In genomic region chr9:107281164-107281563, GRCh38 we compare ENCODE assay signal across 14 cellular contexts. TPM values are rescaled to one million over a fixed set of nuclear protein-coding genes. Genes with fewer than 3 reads are reported as not detected.
DNase-seq lines count a peak whose midpoint lies in the region; ATAC-seq and TF ChIP-seq lines count a peak whose summit lies in the region.
"Had no signal": no experiment of that assay in that cellular context is flagged by ENCODE, and none has a peak within 500 bp of the region (broad histone marks: within the 10 kb centered on the region; RNA-seq: fewer than 3 reads in every experiment).

No MANE protein-coding gene starts in this region.

- H3K27ac Mint-ChIP-seq in activated T-cell treated with anti-CD3 and anti-CD28 coated beads, Interleukin-2, amount 50 U/mL, for 72 hours = peak overlapping the region; percentile 44
- no peak overlapping the region for H3K27ac Mint-ChIP-seq in activated T-helper 1 cell treated with anti-CD3 and anti-CD28 coated beads, Interleukin-12 subunit alpha, Interleukin-12 subunit beta, Interleukin-2, Interleukin-4 antibody, amounts not matched to agents 30 ng/mL and 10 ng/mL and 1 ng/mL, durations not matched to agents 14 hours and 24 hours and 36 hours
- peak overlapping the region; percentile 97 for H3K27ac Mint-ChIP-seq in type B pancreatic cell

- 7% methylated on average over 1 of the region's 1 CpG for WGBS in right lobe of liver (ENCODE audit: insufficient coverage, low coverage, low lambda C conversion rate, missing lambda C conversion rate)
- WGBS in right cardiac atrium = 67% methylated on average over 1 of the region's 1 CpG

- H3K9me3 ChIP-seq in right lobe of liver (no peaks in the 10 kb centered on the region), right cardiac atrium (ENCODE audit: control insufficient read depth, low read length) (no peaks in the 10 kb centered on the region)
- H3K9me3 ChIP-seq: heart left ventricle had no signal

- intact Hi-C loops in activated T-helper 1 cell treated with anti-CD3 and anti-CD28 coated beads, Interleukin-12 subunit alpha, Interleukin-12 subunit beta, Interleukin-2, Interleukin-4 antibody, amounts not matched to agents 30 ng/mL and 10 ng/mL and 1 ng/mL, durations not matched to agents 14 hours and 24 hours and 36 hours (cut with micrococcal nuclease) = loop anchor here (5.0 to 10.0 kb wide), 2 partner anchors 1731 to 1834 kb away; partner anchors contain the start of genes CTNNAL1 and TMEM245
- intact Hi-C loops in right lobe of liver (cut with DNase I) = no loop called here
- intact Hi-C loops in right cardiac atrium (cut with DNase I) = loop anchor here in 1 of 4 donors (10.0 kb wide), 1 partner anchor 54 kb away; no protein-coding TSS in a partner anchor

- ATAC-seq in activated T-cell treated with anti-CD3 and anti-CD28 coated beads, Interleukin-2, amount 50 U/mL, for 72 hours (replicated peaks in 1 of 2) = no peak
- ATAC-seq in right lobe of liver (peak in 1 of 4 donors; percentile 5), right cardiac atrium (no peak)
- ATAC-seq: heart left ventricle had no signal

- H3K4me3 Mint-ChIP-seq in activated T-cell treated with anti-CD3 and anti-CD28 coated beads, Interleukin-2, amount 50 U/mL, for 72 hours = peak overlapping the region; percentile 86 to 93
- H3K4me3 Mint-ChIP-seq in activated T-helper 1 cell treated with anti-CD3 and anti-CD28 coated beads, Interleukin-12 subunit alpha, Interleukin-12 subunit beta, Interleukin-2, Interleukin-4 antibody, amounts not matched to agents 30 ng/mL and 10 ng/mL and 1 ng/mL, durations not matched to agents 14 hours and 24 hours and 36 hours = peak overlapping the region; percentile 6
- H3K4me3 Mint-ChIP-seq in type B pancreatic cell = peak overlapping the region; percentile 76

- TF ChIP-seq CTCF in right lobe of liver (IDR thresholded peaks at IDR 0.05) (no peak), type B pancreatic cell (conservative IDR thresholded peaks at IDR 0.05) (no peak)

- peaks cover 43% of the 10 kb centered on the region for H3K4me1 Mint-ChIP-seq in activated T-cell treated with anti-CD3 and anti-CD28 coated beads, Interleukin-2, amount 50 U/mL, for 72 hours (ENCODE audit: low read depth)
- peaks cover 45% of the 10 kb centered on the region for H3K4me1 Mint-ChIP-seq in activated T-helper 1 cell treated with anti-CD3 and anti-CD28 coated beads, Interleukin-12 subunit alpha, Interleukin-12 subunit beta, Interleukin-2, Interleukin-4 antibody, amounts not matched to agents 30 ng/mL and 10 ng/mL and 1 ng/mL, durations not matched to agents 14 hours and 24 hours and 36 hours (ENCODE audit: low read depth)
- peaks cover 20% of the 10 kb centered on the region for H3K4me1 Mint-ChIP-seq in type B pancreatic cell (ENCODE audit: unreplicated experiment)

- H3K27ac ChIP-seq in right lobe of liver (peak overlapping the region; percentile 73 to 85 (median 81)), right cardiac atrium (ENCODE audit: low read length) (no peak overlapping the region)
- H3K27ac ChIP-seq: heart left ventricle had no signal

- H3K27me3 Mint-ChIP-seq in activated T-cell treated with anti-CD3 and anti-CD28 coated beads, Interleukin-2, amount 50 U/mL, for 72 hours (ENCODE audit: low read depth) = peaks cover 7% of the 10 kb centered on the region
- peaks cover 2% of the 10 kb centered on the region for H3K27me3 Mint-ChIP-seq in activated T-helper 1 cell treated with anti-CD3 and anti-CD28 coated beads, Interleukin-12 subunit alpha, Interleukin-12 subunit beta, Interleukin-2, Interleukin-4 antibody, amounts not matched to agents 30 ng/mL and 10 ng/mL and 1 ng/mL, durations not matched to agents 14 hours and 24 hours and 36 hours (ENCODE audit: insufficient read depth)
- H3K27me3 Mint-ChIP-seq in type B pancreatic cell = no peaks in the 10 kb centered on the region

- no peaks in the 10 kb centered on the region for H3K36me3 ChIP-seq in right lobe of liver
- H3K36me3 ChIP-seq: heart left ventricle had no signal

- H3K27me3 ChIP-seq in right lobe of liver (no peaks in the 10 kb centered on the region), right cardiac atrium (ENCODE audit: control insufficient read depth, insufficient read depth) (no peaks in the 10 kb centered on the region)

- no peak for TF ChIP-seq POLR2A in right lobe of liver (IDR thresholded peaks at IDR 0.05)

- no peak for DNase-seq in activated T-cell treated with anti-CD3 and anti-CD28 coated beads, Interleukin-2, amount 50 U/mL, for 72 hours
- no peak for DNase-seq in activated T-cell treated with anti-CD3 and anti-CD28 coated beads, Interleukin-2, amount 50 U/mL, for 1 hour
- DNase-seq in activated T-helper 1 cell treated with anti-CD3 and anti-CD28 coated beads, Interleukin-12 subunit alpha, Interleukin-12 subunit beta, Interleukin-2, Interleukin-4 antibody, amounts not matched to agents 30 ng/mL and 10 ng/mL and 1 ng/mL, durations not matched to agents 14 hours and 24 hours and 36 hours (ENCODE audit: low spot score) = no peak
- DNase-seq in right lobe of liver = no peak
- no peak for DNase-seq in type B pancreatic cell (ENCODE audit: extremely low spot score, unreplicated experiment)
- DNase-seq in pons (ENCODE audit: low spot score) = no peak
- DNase-seq in right cardiac atrium = no peak
- no peak for DNase-seq in NAMALWA (ENCODE audit: low spot score)
- DNase-seq: ACHN; aorta; heart left ventricle; NCI-H1092 treated with DMSO at 0.1 percent for 48 hours; nucleus accumbens; stimulated activated CD4-positive, alpha-beta T cell treated with anti-CD3 and anti-CD28 coated beads, Interleukin-12 subunit alpha, Interleukin-12 subunit beta, amount 100 ng/mL, for 4 hours had no signal

- H3K9me3 Mint-ChIP-seq in activated T-cell treated with anti-CD3 and anti-CD28 coated beads, Interleukin-2, amount 50 U/mL, for 72 hours = no peaks in the 10 kb centered on the region
- H3K9me3 Mint-ChIP-seq in activated T-helper 1 cell treated with anti-CD3 and anti-CD28 coated beads, Interleukin-12 subunit alpha, Interleukin-12 subunit beta, Interleukin-2, Interleukin-4 antibody, amounts not matched to agents 30 ng/mL and 10 ng/mL and 1 ng/mL, durations not matched to agents 14 hours and 24 hours and 36 hours = no peaks in the 10 kb centered on the region
- no peaks in the 10 kb centered on the region for H3K9me3 Mint-ChIP-seq in type B pancreatic cell

- H3K4me1 ChIP-seq in right lobe of liver (peaks cover 0 to 25% (median 7%) of the 10 kb centered on the region in 4 donors), right cardiac atrium (ENCODE audit: control insufficient read depth, insufficient read depth, low read length) (no peaks in the 10 kb centered on the region)

- H3K4me3 ChIP-seq in right lobe of liver (no peak overlapping the region), right cardiac atrium (ENCODE audit: low read length) (no peak overlapping the region)
- H3K4me3 ChIP-seq: heart left ventricle had no signal

- H3K36me3 Mint-ChIP-seq in activated T-cell treated with anti-CD3 and anti-CD28 coated beads, Interleukin-2, amount 50 U/mL, for 72 hours (ENCODE audit: insufficient read depth in 2 of 2) = peaks cover 5% of the 10 kb centered on the region in 2 donors
- peaks cover 3% of the 10 kb centered on the region for H3K36me3 Mint-ChIP-seq in activated T-helper 1 cell treated with anti-CD3 and anti-CD28 coated beads, Interleukin-12 subunit alpha, Interleukin-12 subunit beta, Interleukin-2, Interleukin-4 antibody, amounts not matched to agents 30 ng/mL and 10 ng/mL and 1 ng/mL, durations not matched to agents 14 hours and 24 hours and 36 hours (ENCODE audit: low read depth)
- peaks cover 3% of the 10 kb centered on the region for H3K36me3 Mint-ChIP-seq in type B pancreatic cell

RNA-seq across cellular contexts. Expression of gene RAD23B, which starts 1.9 kb away (rescaled TPM):
- 100 to 1,000 TPM in 1 of 2 donors, 10 to 100 TPM in 1; 88.7 to 112 TPM for total RNA-seq in activated T-cell treated with anti-CD3 and anti-CD28 coated beads, Interleukin-2, amount 50 U/mL, for 72 hours
- total RNA-seq in activated T-helper 1 cell treated with anti-CD3 and anti-CD28 coated beads, Interleukin-12 subunit alpha, Interleukin-12 subunit beta, Interleukin-2, Interleukin-4 antibody, amounts not matched to agents 30 ng/mL and 10 ng/mL and 1 ng/mL, durations not matched to agents 14 hours and 24 hours and 36 hours = 138 and 153 TPM in 2 replicates
- total RNA-seq in right lobe of liver (100 to 1,000 TPM in 2 of 6 experiments, 10 to 100 TPM in 4; 86.9 to 110 (median 99.1) TPM), type B pancreatic cell (ENCODE audit: low replicate concordance) (134 and 186 TPM in 2 replicates), right cardiac atrium (10 to 100 TPM; 85.4 to 95.0 (median 89.9) TPM)
- 47.5 TPM for polyA plus RNA-seq in right cardiac atrium

Comparison
In these comparisons a context has a peak if more than half of its experiments do, and no peak if none do; other contexts are left out.
1. H3K4me3 Mint-ChIP-seq: peak in every context shown above with its lines; median percentile 90 in activated T-cell treated with anti-CD3 and anti-CD28 coated beads, Interleukin-2, amount 50 U/mL, for 72 hours; 76 in type B pancreatic cell; 6 in activated T-helper 1 cell treated with anti-CD3 and anti-CD28 coated beads, Interleukin-12 subunit alpha, Interleukin-12 subunit beta, Interleukin-2, Interleukin-4 antibody, amounts not matched to agents 30 ng/mL and 10 ng/mL and 1 ng/mL, durations not matched to agents 14 hours and 24 hours and 36 hours.